Comparison of ENCODE assay signal across 12 cellular contexts in genomic region chr12:3116106-3116898, GRCh38. TPM values are rescaled to one million over a fixed set of nuclear protein-coding genes. Genes with fewer than 3 reads are reported as not detected.
DNase-seq lines count a peak whose midpoint lies in the region; ATAC-seq and TF ChIP-seq lines count a peak whose summit lies in the region.
"Had no signal": no experiment of that assay in that cellular context is flagged by ENCODE, and none has a peak within 500 bp of the region (broad histone marks: within the 10 kb centered on the region; RNA-seq: fewer than 3 reads in every experiment).

No MANE protein-coding gene starts in this region.

- peaks cover 23% of the 10 kb centered on the region for H3K4me1 ChIP-seq in PC-3 (ENCODE audit: insufficient read depth, low read length)
- no peaks in the 10 kb centered on the region for H3K4me1 ChIP-seq in HAP-1

- CTCF ChIA-PET in PC-3 (lab: Charles Lee), result no interaction called here
- CTCF ChIA-PET in activated CD8-positive, alpha-beta memory T cell treated with anti-CD3 and anti-CD28 coated beads, Interleukin-2, amount 10 ng/mL, durations not matched to agents 7 days and 5 days (lab: Charles Lee), result interaction anchor here (1.1 kb wide), 1 partner anchor 86 kb away, joined by 3 read pairs; no protein-coding TSS in a partner anchor

- POLR2A ChIA-PET in PC-3 (lab: Charles Lee; ENCODE audit: unreplicated experiment), result no interaction called here

- H3F3A ChIP-seq in PC-3 (ENCODE audit: low read length, unreplicated experiment), result no peaks in the 10 kb centered on the region

- H3K9me2 ChIP-seq in PC-3 (replicated peaks; ENCODE audit: low read length), result no peaks in the 10 kb centered on the region

- no peak overlapping the region for H3K4me3 ChIP-seq in PC-3 (ENCODE audit: low read length)
- H3K4me3 ChIP-seq in HAP-1, result no peak overlapping the region
- H3K4me3 ChIP-seq: GM12878, ovary had no signal

- H3K4me3 Mint-ChIP-seq in mesothelial cell of epicardium (no peak overlapping the region), type B pancreatic cell (no peak overlapping the region)
- no peak overlapping the region for H3K4me3 Mint-ChIP-seq in activated CD8-positive, alpha-beta memory T cell treated with anti-CD3 and anti-CD28 coated beads, Interleukin-2, amount 10 ng/mL, durations not matched to agents 7 days and 5 days
- H3K4me3 Mint-ChIP-seq: activated CD4-positive, alpha-beta T cell treated with anti-CD3 and anti-CD28 coated beads, Interleukin-2, amount 10 ng/mL, durations not matched to agents 7 days and 5 days had no signal

- H3K27me3 Mint-ChIP-seq in mesothelial cell of epicardium (ENCODE audit: low read depth), result no peaks in the 10 kb centered on the region
- H3K27me3 Mint-ChIP-seq in type B pancreatic cell, result no peaks in the 10 kb centered on the region
- peaks cover 23% of the 10 kb centered on the region for H3K27me3 Mint-ChIP-seq in activated CD8-positive, alpha-beta memory T cell treated with anti-CD3 and anti-CD28 coated beads, Interleukin-2, amount 10 ng/mL, durations not matched to agents 7 days and 5 days

- H3K4me1 Mint-ChIP-seq in mesothelial cell of epicardium, result peaks cover 32% of the 10 kb centered on the region
- peaks cover 25% of the 10 kb centered on the region for H3K4me1 Mint-ChIP-seq in type B pancreatic cell (ENCODE audit: unreplicated experiment)
- H3K4me1 Mint-ChIP-seq in activated CD8-positive, alpha-beta memory T cell treated with anti-CD3 and anti-CD28 coated beads, Interleukin-2, amount 10 ng/mL, durations not matched to agents 7 days and 5 days, result peaks cover 11% of the 10 kb centered on the region

- peak overlapping the region; percentile 70 for H3K4me2 ChIP-seq in PC-3 (ENCODE audit: low read length)

- no peaks in the 10 kb centered on the region for H3K79me2 ChIP-seq in PC-3 (ENCODE audit: low read length)

- H4K20me1 ChIP-seq in PC-3 (ENCODE audit: low read length), result no peaks in the 10 kb centered on the region

- H3K27me3 ChIP-seq in PC-3 (ENCODE audit: low read length) (no peaks in the 10 kb centered on the region), HAP-1 (ENCODE audit: low read depth) (no peaks in the 10 kb centered on the region)
- H3K27me3 ChIP-seq: ovary had no signal

- DNase-seq in PC-3 (no peak), dermis microvascular lymphatic vessel endothelial cell (ENCODE audit: low read depth in 2 of 2) (peak; percentile 43 to 62), mesothelial cell of epicardium (ENCODE audit: low spot score in 2 of 2, unreplicated experiment in 2 of 2) (no peak), type B pancreatic cell (ENCODE audit: extremely low spot score, unreplicated experiment) (no peak), HAP-1 (ENCODE audit: low spot score in 2 of 2) (no peak), AG08396 (ENCODE audit: low spot score) (no peak)
- no peak for DNase-seq in activated CD8-positive, alpha-beta memory T cell treated with anti-CD3 and anti-CD28 coated beads, Interleukin-2, amount 10 ng/mL, durations not matched to agents 7 days and 5 days
- DNase-seq: activated CD4-positive, alpha-beta T cell treated with anti-CD3 and anti-CD28 coated beads, Interleukin-2, amount 10 ng/mL, durations not matched to agents 7 days and 5 days; Calu3; ovary had no signal

- intact Hi-C loops in PC-3 (cut with micrococcal nuclease), result no loop called here

- ATAC-seq in PC-3, result no peak
- no peak for ATAC-seq in activated CD8-positive, alpha-beta memory T cell treated with anti-CD3 and anti-CD28 coated beads, Interleukin-2, amount 10 ng/mL, durations not matched to agents 7 days and 5 days
- ATAC-seq: esophagus mucosa, GM12878 had no signal

- no peaks in the 10 kb centered on the region for H3K9me3 ChIP-seq in PC-3 (ENCODE audit: low read length)
- H3K9me3 ChIP-seq in HAP-1, result no peaks in the 10 kb centered on the region
- H3K9me3 ChIP-seq: ovary had no signal

- BruUV-seq in PC-3 (replicated peaks; lab: Mats Ljungman, UMichigan), result no TSS peak

- no peaks in the 10 kb centered on the region for H3K9me3 Mint-ChIP-seq in mesothelial cell of epicardium
- H3K9me3 Mint-ChIP-seq in type B pancreatic cell, result no peaks in the 10 kb centered on the region
- no peaks in the 10 kb centered on the region for H3K9me3 Mint-ChIP-seq in activated CD8-positive, alpha-beta memory T cell treated with anti-CD3 and anti-CD28 coated beads, Interleukin-2, amount 10 ng/mL, durations not matched to agents 7 days and 5 days (ENCODE audit: low read depth)
- H3K9me3 Mint-ChIP-seq: activated CD4-positive, alpha-beta T cell treated with anti-CD3 and anti-CD28 coated beads, Interleukin-2, amount 10 ng/mL, durations not matched to agents 7 days and 5 days had no signal

- H3K36me3 ChIP-seq in PC-3 (ENCODE audit: low read depth, low read length) (no peaks in the 10 kb centered on the region), HAP-1 (replicated peaks) (no peaks in the 10 kb centered on the region)
- H3K36me3 ChIP-seq: ovary had no signal

- H3K27ac Mint-ChIP-seq in mesothelial cell of epicardium (peak overlapping the region; percentile 70), type B pancreatic cell (peak overlapping the region; percentile 61)
- no peak overlapping the region for H3K27ac Mint-ChIP-seq in activated CD8-positive, alpha-beta memory T cell treated with anti-CD3 and anti-CD28 coated beads, Interleukin-2, amount 10 ng/mL, durations not matched to agents 7 days and 5 days
- H3K27ac Mint-ChIP-seq: activated CD4-positive, alpha-beta T cell treated with anti-CD3 and anti-CD28 coated beads, Interleukin-2, amount 10 ng/mL, durations not matched to agents 7 days and 5 days had no signal

- no peak for TF ChIP-seq CTCF in PC-3 (conservative IDR thresholded peaks at IDR 0.05; ENCODE audit: low read depth, low read length)
- no peak for TF ChIP-seq CTCF in mesothelial cell of epicardium (IDR thresholded peaks at IDR 0.05; ENCODE audit: unreplicated experiment)
- TF ChIP-seq CTCF in type B pancreatic cell (conservative IDR thresholded peaks at IDR 0.05), result no peak

- peak overlapping the region; percentile 88 for H3K27ac ChIP-seq in PC-3 (ENCODE audit: low read length)

- peak overlapping the region; percentile 60 for H3K9ac ChIP-seq in PC-3 (ENCODE audit: low read length)

- no peak overlapping the region for H2AFZ ChIP-seq in PC-3 (ENCODE audit: low read length)

- in situ Hi-C loops in HAP-1 (cut with MboI; ENCODE audit: low sequenced_read_pairs), result no loop called here

- no peaks in the 10 kb centered on the region for H3K36me3 Mint-ChIP-seq in mesothelial cell of epicardium
- H3K36me3 Mint-ChIP-seq in type B pancreatic cell, result peaks cover 16% of the 10 kb centered on the region
- no peaks in the 10 kb centered on the region for H3K36me3 Mint-ChIP-seq in activated CD8-positive, alpha-beta memory T cell treated with anti-CD3 and anti-CD28 coated beads, Interleukin-2, amount 10 ng/mL, durations not matched to agents 7 days and 5 days

RNA-seq across cellular contexts. Expression of gene TSPAN9, which starts 39.1 kb away (rescaled TPM):
- total RNA-seq in PC-3 (2014; rRNA removed) (5.1 and 6.2 TPM in 2 replicates), dermis microvascular lymphatic vessel endothelial cell (68.3 and 96.8 TPM in 2 replicates), mesothelial cell of epicardium (46.7 to 49.4 TPM (median 48.8 TPM) in 3 replicates), type B pancreatic cell (ENCODE audit: low replicate concordance) (30.7 and 31.7 TPM in 2 replicates)
- total RNA-seq in activated CD8-positive, alpha-beta memory T cell treated with anti-CD3 and anti-CD28 coated beads, Interleukin-2, amount 10 ng/mL, durations not matched to agents 7 days and 5 days, result not detected

Comparison
In these comparisons a context has a peak if more than half of its experiments do, and no peak if none do; other contexts are left out.
1. DNase-seq: peak in dermis microvascular lymphatic vessel endothelial cell (2 of 2); none in PC-3 (single experiment), mesothelial cell of epicardium (0 of 2), type B pancreatic cell (single experiment), activated CD8-positive, alpha-beta memory T cell treated with anti-CD3 and anti-CD28 coated beads, Interleukin-2, amount 10 ng/mL, durations not matched to agents 7 days and 5 days (single experiment), HAP-1 (0 of 2) and AG08396 (single experiment).